ENCODE assay signal across 10 cellular contexts in genomic region chr6:111603648-111604047, GRCh38. TPM values are rescaled to one million over a fixed set of nuclear protein-coding genes. Genes with fewer than 3 reads are reported as not detected.
A peak's percentile ranks its signal among the peaks of the same experiment; 100 is the strongest.
DNase-seq lines count a peak whose midpoint lies in the region; ATAC-seq lines count a peak whose summit lies in the region.
"Had no signal": no experiment of that assay in that cellular context is flagged by ENCODE, and none has a peak within 500 bp of the region (broad histone marks: within the 10 kb centered on the region; RNA-seq: fewer than 3 reads in every experiment).

No MANE protein-coding gene starts in this region.

- peak overlapping the region; percentile 21 for H3K4me3 Mint-ChIP-seq in T-helper 2 cell treated with Interferon-gamma antibody and Interleukin-4, amounts not matched to agents 5 μg/mL and 100 μg/mL, for 36 hours
- peak overlapping the region; percentile 24 for H3K4me3 Mint-ChIP-seq in activated naive CD8-positive, alpha-beta T cell treated with anti-CD3 and anti-CD28 coated beads, Interleukin-2, amount 50 U/mL, for 24 hours

- peak overlapping the region; percentile 9 for H3K4me3 ChIP-seq in right cardiac atrium (ENCODE audit: low read length)
- peak overlapping the region; percentile 50 to 93 (median 74) for H3K4me3 ChIP-seq in subcutaneous abdominal adipose tissue (ENCODE audit: low read depth in 1 of 5, low read length in 5 of 5)
- H3K4me3 ChIP-seq: SK-N-MC had no signal

- no peak for ATAC-seq in activated naive CD8-positive, alpha-beta T cell treated with anti-CD3 and anti-CD28 coated beads, Interleukin-2, amount 50 U/mL, for 24 hours
- no peak for ATAC-seq in right cardiac atrium
- ATAC-seq in HG02678 (IDR thresholded peaks at IDR 0.05; ENCODE audit: unreplicated experiment): no peak

- intact Hi-C loops in right cardiac atrium (cut with DNase I): loop anchor here in 3 of 4 donors (2.0 to 10.0 kb wide), 5 partner anchors 51 to 121 kb away; partner anchors contain the start of gene REV3L (in 2 of the 3)
- intact Hi-C loops in head of caudate nucleus (cut with DNase I): loop anchor here (10.0 kb wide), 1 partner anchor 119 kb away; the partner anchor contains the start of gene REV3L

- H3K4me1 ChIP-seq in right cardiac atrium (ENCODE audit: control insufficient read depth, insufficient read depth, low read length) (peaks cover 17% of the 10 kb centered on the region), subcutaneous abdominal adipose tissue (ENCODE audit: control insufficient read depth in 5 of 5, insufficient read depth in 5 of 5, low read length in 5 of 5) (peaks cover 52 to 79% (median 76%) of the 10 kb centered on the region in 5 donors)

- H3K36me3 Mint-ChIP-seq in T-helper 2 cell treated with Interferon-gamma antibody and Interleukin-4, amounts not matched to agents 5 μg/mL and 100 μg/mL, for 36 hours (ENCODE audit: low read depth): peaks cover 7% of the 10 kb centered on the region
- peaks cover 3% of the 10 kb centered on the region for H3K36me3 Mint-ChIP-seq in activated naive CD8-positive, alpha-beta T cell treated with anti-CD3 and anti-CD28 coated beads, Interleukin-2, amount 50 U/mL, for 24 hours (ENCODE audit: low read depth)

- peaks cover 39% of the 10 kb centered on the region for H3K4me1 Mint-ChIP-seq in T-helper 2 cell treated with Interferon-gamma antibody and Interleukin-4, amounts not matched to agents 5 μg/mL and 100 μg/mL, for 36 hours (ENCODE audit: low read depth)
- peaks cover 42% of the 10 kb centered on the region for H3K4me1 Mint-ChIP-seq in activated naive CD8-positive, alpha-beta T cell treated with anti-CD3 and anti-CD28 coated beads, Interleukin-2, amount 50 U/mL, for 24 hours

- no peaks in the 10 kb centered on the region for H3K9me3 Mint-ChIP-seq in T-helper 2 cell treated with Interferon-gamma antibody and Interleukin-4, amounts not matched to agents 5 μg/mL and 100 μg/mL, for 36 hours
- H3K9me3 Mint-ChIP-seq in activated naive CD8-positive, alpha-beta T cell treated with anti-CD3 and anti-CD28 coated beads, Interleukin-2, amount 50 U/mL, for 24 hours: no peaks in the 10 kb centered on the region

- H3K27me3 ChIP-seq in right cardiac atrium (ENCODE audit: control insufficient read depth, insufficient read depth) (no peaks in the 10 kb centered on the region), subcutaneous abdominal adipose tissue (ENCODE audit: control insufficient read depth in 5 of 5, insufficient read depth in 4 of 5, low read length in 5 of 5) (no peaks in the 10 kb centered on the region)

- H3K9me3 ChIP-seq in right cardiac atrium (ENCODE audit: control insufficient read depth, low read length): no peaks in the 10 kb centered on the region
- H3K9me3 ChIP-seq in subcutaneous abdominal adipose tissue (ENCODE audit: control insufficient read depth in 5 of 5, low read length in 5 of 5): no peaks in the 10 kb centered on the region

- H3K27ac ChIP-seq in right cardiac atrium (ENCODE audit: low read length) (peak overlapping the region; percentile 100), subcutaneous abdominal adipose tissue (ENCODE audit: low read depth, low read length) (peak overlapping the region; percentile 100)
- H3K27ac ChIP-seq: SK-N-MC had no signal

- H3K27me3 Mint-ChIP-seq in T-helper 2 cell treated with Interferon-gamma antibody and Interleukin-4, amounts not matched to agents 5 μg/mL and 100 μg/mL, for 36 hours (ENCODE audit: low read depth): no peaks in the 10 kb centered on the region
- no peaks in the 10 kb centered on the region for H3K27me3 Mint-ChIP-seq in activated naive CD8-positive, alpha-beta T cell treated with anti-CD3 and anti-CD28 coated beads, Interleukin-2, amount 50 U/mL, for 24 hours

- peak overlapping the region; percentile 51 to 99 (median 93) for H3K9ac ChIP-seq in subcutaneous abdominal adipose tissue (ENCODE audit: low read length in 5 of 5)

- H3K36me3 ChIP-seq in subcutaneous abdominal adipose tissue (ENCODE audit: control insufficient read depth in 5 of 5, insufficient read depth in 5 of 5, low read length in 5 of 5): peaks cover 0 to 2% (median 0%) of the 10 kb centered on the region in 5 donors

- DNase-seq in T-helper 2 cell treated with Interferon-gamma antibody and Interleukin-4, amounts not matched to agents 5 μg/mL and 100 μg/mL, for 36 hours (ENCODE audit: low spot score): no peak
- DNase-seq in T-helper 2 cell: no peak
- DNase-seq in activated naive CD8-positive, alpha-beta T cell treated with anti-CD3 and anti-CD28 coated beads, Interleukin-2, amount 50 U/mL, for 24 hours: no peak
- DNase-seq in right cardiac atrium: no peak
- DNase-seq in NCI-H526 (lab: John Stamatoyannopoulos, UW): no peak
- DNase-seq in head of caudate nucleus: no peak
- DNase-seq: glutamatergic neuron had no signal

- 26% methylated on average over 3 of the region's 3 CpGs for WGBS in right cardiac atrium

- H3K27ac Mint-ChIP-seq in T-helper 2 cell treated with Interferon-gamma antibody and Interleukin-4, amounts not matched to agents 5 μg/mL and 100 μg/mL, for 36 hours: no peak overlapping the region
- no peak overlapping the region for H3K27ac Mint-ChIP-seq in activated naive CD8-positive, alpha-beta T cell treated with anti-CD3 and anti-CD28 coated beads, Interleukin-2, amount 50 U/mL, for 24 hours

RNA-seq across cellular contexts. Expression of gene TRAF3IP2, which starts 2.0 kb away (rescaled TPM):
- 10 to 100 TPM; 12.7 to 16.0 (median 13.1) TPM for total RNA-seq in right cardiac atrium
- polyA plus RNA-seq in right cardiac atrium: 14.1 TPM
